18 cellular contexts compared by ENCODE assay signal in the genomic region with DNA sequence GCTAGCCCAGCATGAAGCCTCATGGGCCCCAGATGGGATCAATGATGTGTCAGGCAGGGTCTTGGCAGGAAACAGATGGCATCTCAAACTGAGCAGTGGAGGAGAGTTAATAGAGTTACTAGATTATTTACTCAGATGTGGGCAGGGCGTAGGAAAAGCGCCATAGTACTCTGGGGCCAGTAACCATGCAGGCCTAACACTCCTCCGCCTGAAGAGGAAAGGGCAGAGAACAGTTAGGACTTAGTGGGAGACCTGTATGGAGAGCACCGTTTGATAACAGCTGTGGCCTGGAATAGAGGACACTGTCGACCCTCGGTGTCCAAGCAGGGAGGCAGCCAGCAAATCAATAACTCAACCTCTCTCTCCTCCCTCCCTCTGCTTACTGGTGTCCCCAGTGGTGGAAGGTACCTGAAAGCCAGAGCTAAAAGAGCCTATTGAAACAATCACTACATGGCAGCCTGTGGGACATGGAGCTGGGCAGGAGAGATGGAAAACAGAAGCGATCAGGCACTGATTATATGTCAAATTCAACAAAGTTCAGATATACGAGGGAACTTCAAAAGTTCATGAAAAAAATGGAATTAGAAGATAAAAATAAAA.
DNase-seq lines count a peak whose midpoint lies in the region; ATAC-seq, FAIRE-seq and TF ChIP-seq lines count a peak whose summit lies in the region.
"Had no signal": no experiment of that assay in that cellular context is flagged by ENCODE, and none has a peak within 500 bp of the region (broad histone marks: within the 10 kb centered on the region; RNA-seq: fewer than 3 reads in every experiment).

No MANE protein-coding gene starts in this region.

- no peaks in the 10 kb centered on the region for H3K9me1 ChIP-seq in K562 (ENCODE audit: control insufficient read depth, insufficient read depth, low read length)

- H3K27me3 ChIP-seq in K562 (ENCODE audit: control insufficient read depth in 2 of 2, insufficient read depth in 2 of 2, low read length in 2 of 2) (no peaks in the 10 kb centered on the region), psoas muscle (ENCODE audit: insufficient read depth in 3 of 3, low read length in 2 of 3) (no peaks in the 10 kb centered on the region)
- H3K27me3 ChIP-seq: SJSA1 had no signal

- intact Hi-C loops in K562 (cut with micrococcal nuclease): no loop called here
- intact Hi-C loops in activated T-helper 2 cell treated with anti-CD3 and anti-CD28 coated beads, Interferon-gamma antibody, Interleukin-2, Interleukin-4, amounts not matched to agents 10 μg/mL and 5 μg/mL and 100 μg/mL, durations not matched to agents 14 hours and 24 hours and 36 hours (cut with micrococcal nuclease): no loop called here
- intact Hi-C loops in psoas muscle (cut with DNase I): loop anchor here in 1 of 2 donors (10.0 kb wide), 1 partner anchor 1357 kb away; no protein-coding TSS in a partner anchor

- in situ Hi-C loops in K562 (cut with MboI): no loop called here

- POLR2A ChIA-PET in K562 (lab: Yijun Ruan, JAX): interaction anchor here (0.7 to 1.1 kb wide), 3 partner anchors 14 to 51 kb away, joined by 3 read pairs; no protein-coding TSS in a partner anchor

- H4K20me1 ChIP-seq in K562 (replicated peaks; ENCODE audit: control insufficient read depth, insufficient read depth, low read length): no peaks in the 10 kb centered on the region

- H3K9ac ChIP-seq in K562 (ENCODE audit: insufficient read depth in 1 of 2, low read depth in 2 of 2, low read length in 2 of 2): no peak overlapping the region

- ATAC-seq in stimulated activated naive CD8-positive, alpha-beta T cell treated with anti-CD3 and anti-CD28 coated beads, Interleukin-15, amount 100 ng/mL, for 72 hours: peak; percentile 31
- no peak for ATAC-seq in stimulated activated naive CD8-positive, alpha-beta T cell treated with anti-CD3 and anti-CD28 coated beads, Interleukin-15, Interleukin-2, amounts not matched to agents 100 U/mL and 50 U/mL, for 24 hours
- ATAC-seq in K562: peak; percentile 76
- no peak for ATAC-seq in psoas muscle
- ATAC-seq in GM18909 (IDR thresholded peaks at IDR 0.05; ENCODE audit: poor library complexity, unreplicated experiment): no peak
- ATAC-seq: PC-3 had no signal

- no peak for TF ChIP-seq EP300 in K562 (IDR thresholded peaks at IDR 0.05; ENCODE audit: low read length)

- no peaks in the 10 kb centered on the region for H3K9me3 Mint-ChIP-seq in stimulated activated naive CD8-positive, alpha-beta T cell treated with anti-CD3 and anti-CD28 coated beads, Interleukin-15, amount 100 ng/mL, for 72 hours
- H3K9me3 Mint-ChIP-seq in activated T-helper 2 cell treated with anti-CD3 and anti-CD28 coated beads, Interferon-gamma antibody, Interleukin-2, Interleukin-4, amounts not matched to agents 10 μg/mL and 5 μg/mL and 100 μg/mL, durations not matched to agents 14 hours and 24 hours and 36 hours: no peaks in the 10 kb centered on the region

- whole genome bisulfite sequencing in K562 (ENCODE audit: insufficient coverage, low coverage, missing lambda C conversion rate): 21% methylated on average over 8 of the region's 8 CpGs
- WGBS in psoas muscle, 3 donors: 83 to 90% (median 84%) methylated on average over 8 of the region's 8 CpGs

- no peak for FAIRE-seq in K562 (lab: Jason Lieb, UNC)
- FAIRE-seq: A204.1 had no signal

- no peaks in the 10 kb centered on the region for H3K27me3 Mint-ChIP-seq in stimulated activated naive CD8-positive, alpha-beta T cell treated with anti-CD3 and anti-CD28 coated beads, Interleukin-15, amount 100 ng/mL, for 72 hours
- peaks cover 2% of the 10 kb centered on the region for H3K27me3 Mint-ChIP-seq in activated T-helper 2 cell treated with anti-CD3 and anti-CD28 coated beads, Interferon-gamma antibody, Interleukin-2, Interleukin-4, amounts not matched to agents 10 μg/mL and 5 μg/mL and 100 μg/mL, durations not matched to agents 14 hours and 24 hours and 36 hours (ENCODE audit: low read depth)

- H3K27ac ChIP-seq in K562 (ENCODE audit: extremely low read depth, low read depth, low read length): no peak overlapping the region
- H3K27ac ChIP-seq in psoas muscle: no peak overlapping the region
- H3K27ac ChIP-seq: C4-2B, SJSA1 had no signal

- H3K27ac Mint-ChIP-seq in stimulated activated naive CD8-positive, alpha-beta T cell treated with anti-CD3 and anti-CD28 coated beads, Interleukin-15, amount 100 ng/mL, for 72 hours: no peak overlapping the region
- no peak overlapping the region for H3K27ac Mint-ChIP-seq in activated T-helper 2 cell treated with anti-CD3 and anti-CD28 coated beads, Interferon-gamma antibody, Interleukin-2, Interleukin-4, amounts not matched to agents 10 μg/mL and 5 μg/mL and 100 μg/mL, durations not matched to agents 14 hours and 24 hours and 36 hours

- DNase-seq in stimulated activated naive CD8-positive, alpha-beta T cell treated with anti-CD3 and anti-CD28 coated beads, Interleukin-15, amount 100 ng/mL, for 72 hours: no peak
- DNase-seq in stimulated activated naive CD8-positive, alpha-beta T cell treated with anti-CD3 and anti-CD28 coated beads, Interleukin-15, Interleukin-2, amounts not matched to agents 100 U/mL and 50 U/mL, for 24 hours: no peak
- DNase-seq in NCI-H82 treated with DMSO at 0.1 percent for 48 hours (lab: John Stamatoyannopoulos, UW; ENCODE audit: unreplicated experiment) (peak; percentile 66), K562 (ENCODE audit: extremely low read depth in 1 of 4, low spot score in 3 of 4) (no peak), retina (peak; percentile 2), psoas muscle (no peak)
- DNase-seq in activated T-helper 2 cell treated with anti-CD3 and anti-CD28 coated beads, Interferon-gamma antibody, Interleukin-2, Interleukin-4, amounts not matched to agents 10 μg/mL and 5 μg/mL and 100 μg/mL, durations not matched to agents 14 hours and 24 hours and 36 hours (ENCODE audit: low spot score): no peak
- DNase-seq: DMS153, MV-4-11, NCI-H1417, NCI-H2029, NCI-H526 treated with DMSO at 0.1 percent for 48 hours, PC-3 had no signal

- TF ChIP-seq RAD21 in K562 (CRISPR knock-in tag; conservative IDR thresholded peaks at IDR 0.05 in 1 of 2, IDR thresholded peaks at IDR 0.05 in 1 of 2): no peak

- CTCF ChIA-PET in K562 (lab: Yijun Ruan, JAX; ENCODE audit: low intra/inter-chr PET ratio): no interaction called here

- no TSS peak for BruUV-seq in K562 (replicated peaks; lab: Mats Ljungman, UMichigan)

- H3K36me3 Mint-ChIP-seq in activated T-helper 2 cell treated with anti-CD3 and anti-CD28 coated beads, Interferon-gamma antibody, Interleukin-2, Interleukin-4, amounts not matched to agents 10 μg/mL and 5 μg/mL and 100 μg/mL, durations not matched to agents 14 hours and 24 hours and 36 hours (ENCODE audit: low read depth): no peaks in the 10 kb centered on the region

- H3K36me3 ChIP-seq in K562 (ENCODE audit: control insufficient read depth, insufficient read depth, low read length) (no peaks in the 10 kb centered on the region), psoas muscle (ENCODE audit: insufficient read depth in 1 of 2, low read depth in 1 of 2) (no peaks in the 10 kb centered on the region)
- H3K36me3 ChIP-seq: HAP-1, SJSA1 had no signal

- 0 out of 6 replicates have a peak, but pooled peaks of 1 of the 3 experiments have one; percentile 16 for TF ChIP-seq CTCF in K562 (IDR thresholded peaks at IDR 0.05 in 2 of 3, conservative IDR thresholded peaks at IDR 0.05 in 1 of 3; ENCODE audit: insufficient read depth in 2 of 3, low read depth in 1 of 3, low read length in 3 of 3)
- no peak for TF ChIP-seq CTCF in psoas muscle (IDR thresholded peaks at IDR 0.05)

- H3K4me1 ChIP-seq in K562 (replicated peaks in 1 of 2; ENCODE audit: control insufficient read depth in 2 of 2, insufficient read depth in 2 of 2, low read length in 2 of 2) (peaks cover 0 to 11% of the 10 kb centered on the region in 2 experiments; a peak in 3 of 5 replicates), psoas muscle (no peaks in the 10 kb centered on the region)
- H3K4me1 ChIP-seq: HAP-1, SJSA1 had no signal

- H3K4me3 ChIP-seq in K562: no peak overlapping the region
- no peak overlapping the region for H3K4me3 ChIP-seq in psoas muscle
- H3K4me3 ChIP-seq: HAP-1, SJSA1 had no signal

- peak overlapping the region; percentile 71 for H2AFZ ChIP-seq in K562 (ENCODE audit: low read depth, low read length)

- no peak for TF ChIP-seq POLR2A in K562 (conservative IDR thresholded peaks at IDR 0.05)

- H3K4me2 ChIP-seq in K562 (ENCODE audit: insufficient read depth, low read length): no peak overlapping the region

- H3K4me1 Mint-ChIP-seq in stimulated activated naive CD8-positive, alpha-beta T cell treated with anti-CD3 and anti-CD28 coated beads, Interleukin-15, amount 100 ng/mL, for 72 hours: no peaks in the 10 kb centered on the region
- H3K4me1 Mint-ChIP-seq in activated T-helper 2 cell treated with anti-CD3 and anti-CD28 coated beads, Interferon-gamma antibody, Interleukin-2, Interleukin-4, amounts not matched to agents 10 μg/mL and 5 μg/mL and 100 μg/mL, durations not matched to agents 14 hours and 24 hours and 36 hours (ENCODE audit: low read depth): no peaks in the 10 kb centered on the region

- H3K4me3 Mint-ChIP-seq in stimulated activated naive CD8-positive, alpha-beta T cell treated with anti-CD3 and anti-CD28 coated beads, Interleukin-15, amount 100 ng/mL, for 72 hours: no peak overlapping the region
- no peak overlapping the region for H3K4me3 Mint-ChIP-seq in activated T-helper 2 cell treated with anti-CD3 and anti-CD28 coated beads, Interferon-gamma antibody, Interleukin-2, Interleukin-4, amounts not matched to agents 10 μg/mL and 5 μg/mL and 100 μg/mL, durations not matched to agents 14 hours and 24 hours and 36 hours (ENCODE audit: low read depth)

- H3K79me2 ChIP-seq in K562 (ENCODE audit: control insufficient read depth, insufficient read depth, low read length): no peaks in the 10 kb centered on the region

- H3K9me3 ChIP-seq in K562 (replicated peaks; ENCODE audit: control insufficient read depth, insufficient read depth, low read depth, low read length): no peaks in the 10 kb centered on the region
- no peaks in the 10 kb centered on the region for H3K9me3 ChIP-seq in psoas muscle
- H3K9me3 ChIP-seq: HAP-1, SJSA1 had no signal

Comparison
In these comparisons a context has a peak if more than half of its experiments do, and no peak if none do; other contexts are left out.
1. ATAC-seq: peak in stimulated activated naive CD8-positive, alpha-beta T cell treated with anti-CD3 and anti-CD28 coated beads, Interleukin-15, amount 100 ng/mL, for 72 hours (single experiment) and K562 (single experiment); none in stimulated activated naive CD8-positive, alpha-beta T cell treated with anti-CD3 and anti-CD28 coated beads, Interleukin-15, Interleukin-2, amounts not matched to agents 100 U/mL and 50 U/mL, for 24 hours (single experiment), psoas muscle (0 of 4) and GM18909 (single experiment).
2. DNase-seq: peak in NCI-H82 treated with DMSO at 0.1 percent for 48 hours (single experiment) and retina (single experiment); none in stimulated activated naive CD8-positive, alpha-beta T cell treated with anti-CD3 and anti-CD28 coated beads, Interleukin-15, amount 100 ng/mL, for 72 hours (0 of 2), stimulated activated naive CD8-positive, alpha-beta T cell treated with anti-CD3 and anti-CD28 coated beads, Interleukin-15, Interleukin-2, amounts not matched to agents 100 U/mL and 50 U/mL, for 24 hours (single experiment), K562 (0 of 4), activated T-helper 2 cell treated with anti-CD3 and anti-CD28 coated beads, Interferon-gamma antibody, Interleukin-2, Interleukin-4, amounts not matched to agents 10 μg/mL and 5 μg/mL and 100 μg/mL, durations not matched to agents 14 hours and 24 hours and 36 hours (single experiment) and psoas muscle (0 of 2).